ENCODE assay signal across 5 cellular contexts in genomic region chr12:47601071-47601470, GRCh38.
"Had no signal": no experiment of that assay in that cellular context is flagged by ENCODE, and none has a peak within 500 bp of the region (broad histone marks: within the 10 kb centered on the region; RNA-seq: fewer than 3 reads in every experiment).

No MANE protein-coding gene starts in this region.

- H3K27ac Mint-ChIP-seq: IgD-negative memory B cell had no signal

- H3K4me3 Mint-ChIP-seq: IgD-negative memory B cell had no signal

- ATAC-seq: HepG2, K562 had no signal

- H3K27ac ChIP-seq: HL-60 had no signal

- H3K27me3 Mint-ChIP-seq: IgD-negative memory B cell had no signal

- H3K4me3 ChIP-seq: K562 had no signal

- DNase-seq: IMR-90 had no signal

- H3K4me1 Mint-ChIP-seq: IgD-negative memory B cell had no signal
